ENCODE assay signal across 1 cellular context in the genomic region with DNA sequence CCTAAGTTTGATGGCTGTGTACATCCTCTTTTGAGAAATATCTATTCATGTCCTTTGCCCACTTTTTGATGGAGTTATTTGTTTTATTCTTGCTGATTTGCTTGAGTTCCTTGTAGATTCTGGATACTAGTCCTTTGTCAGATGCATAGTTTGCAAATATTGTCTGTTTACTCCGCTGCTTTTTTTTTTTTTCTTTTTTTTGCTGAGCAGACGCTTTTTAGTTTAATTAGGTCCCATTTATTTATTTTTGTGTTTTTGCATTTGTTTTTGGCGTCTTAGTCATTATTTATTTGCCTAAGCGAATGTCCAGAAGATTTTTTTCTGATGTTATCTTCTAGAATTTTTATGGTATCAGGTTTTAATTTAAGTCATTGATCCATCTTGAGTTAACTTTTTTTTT.
TF ChIP-seq lines count a peak whose summit lies in the region.

No MANE protein-coding gene starts in this region.

TF ChIP-seq in HepG2, 621 proteins besides CTCF, POLR2A, EP300 and RAD21 (continued from another document):
- no peak for TF ChIP-seq ZNF709 (CRISPR knock-in tag; IDR thresholded peaks at IDR 0.05)
- peak in 1 of 2 experiments; percentile 83; a peak in 2 of 4 replicates for TF ChIP-seq MAFK (conservative IDR thresholded peaks at IDR 0.05 in 1 of 2, IDR thresholded peaks at IDR 0.05 in 1 of 2; ENCODE audit: low read length in 2 of 2)
- TF ChIP-seq, protein P1, sequence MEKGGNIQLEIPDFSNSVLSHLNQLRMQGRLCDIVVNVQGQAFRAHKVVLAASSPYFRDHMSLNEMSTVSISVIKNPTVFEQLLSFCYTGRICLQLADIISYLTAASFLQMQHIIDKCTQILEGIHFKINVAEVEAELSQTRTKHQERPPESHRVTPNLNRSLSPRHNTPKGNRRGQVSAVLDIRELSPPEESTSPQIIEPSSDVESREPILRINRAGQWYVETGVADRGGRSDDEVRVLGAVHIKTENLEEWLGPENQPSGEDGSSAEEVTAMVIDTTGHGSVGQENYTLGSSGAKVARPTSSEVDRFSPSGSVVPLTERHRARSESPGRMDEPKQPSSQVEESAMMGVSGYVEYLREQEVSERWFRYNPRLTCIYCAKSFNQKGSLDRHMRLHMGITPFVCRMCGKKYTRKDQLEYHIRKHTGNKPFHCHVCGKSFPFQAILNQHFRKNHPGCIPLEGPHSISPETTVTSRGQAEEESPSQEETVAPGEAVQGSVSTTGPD (CRISPR knock-in tag; IDR thresholded peaks at IDR 0.05): no peak
- no peak for TF ChIP-seq ZNF496 (CRISPR knock-in tag; IDR thresholded peaks at IDR 0.05; ENCODE audit: insufficient replicate concordance)
